23 cellular contexts compared by ENCODE assay signal in the genomic region with DNA sequence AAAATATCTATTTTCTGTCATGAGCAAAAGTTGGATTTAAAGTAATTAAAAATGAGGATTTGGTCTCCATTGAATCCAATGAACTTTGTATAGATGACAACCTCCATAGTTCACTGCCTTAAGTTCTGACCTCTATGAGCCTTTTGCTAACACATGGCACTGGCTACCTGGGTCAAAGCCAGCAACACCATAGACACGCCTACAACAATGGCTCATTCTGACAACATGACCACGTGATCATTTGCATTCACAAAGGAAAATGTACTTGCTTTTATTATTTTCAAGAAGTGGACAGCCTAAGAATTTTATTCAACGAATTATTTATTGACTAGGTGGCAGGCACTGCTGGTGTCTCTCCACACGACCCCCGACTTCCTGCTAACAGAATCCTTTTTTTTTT.
DNase-seq lines count a peak whose midpoint lies in the region; ATAC-seq, FAIRE-seq and TF ChIP-seq lines count a peak whose summit lies in the region.
"Had no signal": no experiment of that assay in that cellular context is flagged by ENCODE, and none has a peak within 500 bp of the region (broad histone marks: within the 10 kb centered on the region; RNA-seq: fewer than 3 reads in every experiment).

No MANE protein-coding gene starts in this region.

- no peaks in the 10 kb centered on the region for H3K79me2 ChIP-seq in HepG2 (ENCODE audit: insufficient read depth, low read length)

- ATAC-seq in HepG2: no peak
- no peak for ATAC-seq in right lobe of liver
- no peak for ATAC-seq in stimulated activated effector memory CD8-positive, alpha-beta T cell treated with anti-CD3 and anti-CD28 coated beads, Interleukin-12 subunit alpha, Interleukin-12 subunit beta, amount 100 ng/mL, for 72 hours
- no peak for ATAC-seq in HG02588 (IDR thresholded peaks at IDR 0.05; ENCODE audit: unreplicated experiment)
- ATAC-seq: stimulated activated naive CD8-positive, alpha-beta T cell treated with anti-CD3 and anti-CD28 coated beads, Interleukin-15, Interleukin-2, amounts not matched to agents 100 U/mL and 50 U/mL, for 24 hours had no signal

- H3K4me3 ChIP-seq in HepG2 (replicated peaks in 1 of 3; ENCODE audit: insufficient read depth in 1 of 3, low read depth in 2 of 3, low read length in 3 of 3): no peak overlapping the region
- no peak overlapping the region for H3K4me3 ChIP-seq in right lobe of liver
- H3K4me3 ChIP-seq in epithelial cell of esophagus (ENCODE audit: low read length): no peak overlapping the region
- H3K4me3 ChIP-seq: colonic mucosa, GM23248, SJCRH30 had no signal

- TF ChIP-seq RAD21 in HepG2 (CRISPR knock-in tag; IDR thresholded peaks at IDR 0.05): no peak

- WGBS in HepG2 (ENCODE audit: low lambda C conversion rate): 22% methylated on average over 5 of the region's 5 CpGs
- 52% methylated on average over 4 of the region's 5 CpGs for WGBS in right lobe of liver (ENCODE audit: insufficient coverage, low coverage, low lambda C conversion rate, missing lambda C conversion rate)

- no TSS peak for BruUV-seq in HepG2 (replicated peaks; lab: Mats Ljungman, UMichigan)

- CTCF ChIA-PET in HepG2 (lab: Yijun Ruan, JAX; ENCODE audit: low intra/inter-chr PET ratio, low total read pairs): no interaction called here
- CTCF ChIA-PET in RWPE1 (lab: Yijun Ruan, JAX): no interaction called here

- TF ChIP-seq CTCF in HepG2 (CRISPR knock-in tag; IDR thresholded peaks at IDR 0.05) (no peak), right lobe of liver (IDR thresholded peaks at IDR 0.05) (no peak), RWPE1 (conservative IDR thresholded peaks at IDR 0.05; ENCODE audit: low read depth) (no peak), epithelial cell of esophagus (IDR thresholded peaks at IDR 0.05; ENCODE audit: insufficient read depth, low read depth, low read length, missing control alignments) (no peak)

- in situ Hi-C loops in HepG2 (cut with HindIII; ENCODE audit: extremely low pct_ligation_motif_present, low pct_unique_long_range_greater_than_20kb): no loop called here

- no peak for TF ChIP-seq POLR2A in HepG2 (IDR thresholded peaks at IDR 0.05; ENCODE audit: insufficient read depth in 1 of 2, low read depth in 2 of 2, low read length in 2 of 2)
- TF ChIP-seq POLR2A in right lobe of liver (IDR thresholded peaks at IDR 0.05): no peak

- no peak overlapping the region for H2AFZ ChIP-seq in HepG2 (ENCODE audit: low read length)
- H2AFZ ChIP-seq: GM23248 had no signal

- POLR2A ChIA-PET in HepG2 (lab: Yijun Ruan, JAX): no interaction called here
- POLR2A ChIA-PET in RWPE1 (lab: Yijun Ruan, JAX; ENCODE audit: low non-redundant PET): no interaction called here

- H3K4me3 Mint-ChIP-seq in stimulated activated effector memory CD8-positive, alpha-beta T cell treated with anti-CD3 and anti-CD28 coated beads, Interleukin-12 subunit alpha, Interleukin-12 subunit beta, amount 100 ng/mL, for 72 hours: no peak overlapping the region
- H3K4me3 Mint-ChIP-seq: nephron progenitor cell had no signal

- no peak for TF ChIP-seq EP300 in HepG2 (IDR thresholded peaks at IDR 0.05; ENCODE audit: low read depth in 2 of 2, low read length in 2 of 2)
- no peak for TF ChIP-seq EP300 in HepG2 (CRISPR knock-in tag; IDR thresholded peaks at IDR 0.05; ENCODE audit: borderline replicate concordance)

- intact Hi-C loops in HepG2 (cut with micrococcal nuclease; ENCODE audit: unreplicated experiment): no loop called here
- intact Hi-C loops in right lobe of liver (cut with DNase I): no loop called here

- H3K36me3 ChIP-seq in HepG2 (replicated peaks in 1 of 2; ENCODE audit: control insufficient read depth in 1 of 2, insufficient read depth in 2 of 2, low read length in 2 of 2) (no peaks in the 10 kb centered on the region), right lobe of liver (no peaks in the 10 kb centered on the region)
- H3K36me3 ChIP-seq: colonic mucosa, SJCRH30 had no signal

- H4K20me1 ChIP-seq in HepG2 (ENCODE audit: insufficient read depth, low read length): no peaks in the 10 kb centered on the region

- FAIRE-seq in HepG2 (lab: Jason Lieb, UNC): no peak
- FAIRE-seq: endometrium had no signal

- peak overlapping the region; percentile 30 for H3K27ac Mint-ChIP-seq in stimulated activated effector memory CD8-positive, alpha-beta T cell treated with anti-CD3 and anti-CD28 coated beads, Interleukin-12 subunit alpha, Interleukin-12 subunit beta, amount 100 ng/mL, for 72 hours
- H3K27ac Mint-ChIP-seq: nephron progenitor cell had no signal

- DNase-seq in HepG2 (ENCODE audit: low spot score) (no peak), right lobe of liver (no peak), RWPE1 (ENCODE audit: low spot score) (peak; percentile 57), epithelial cell of esophagus (ENCODE audit: low read depth) (peak; percentile 41), cerebellar cortex (ENCODE audit: low spot score) (no peak), SKM-1 (lab: John Stamatoyannopoulos, UW; ENCODE audit: unreplicated experiment) (no peak)
- DNase-seq in stimulated activated effector memory CD8-positive, alpha-beta T cell treated with anti-CD3 and anti-CD28 coated beads, Interleukin-12 subunit alpha, Interleukin-12 subunit beta, amount 100 ng/mL, for 72 hours (ENCODE audit: low spot score in 2 of 2): no peak
- DNase-seq: activated naive CD4-positive, alpha-beta T cell; colonic mucosa; foreskin melanocyte; GM23248; mesendoderm; NCI-H1436; NCI-H2171 treated with DMSO at 0.1 percent for 48 hours; nephron progenitor cell; OCI-M1; SJCRH30; stimulated activated CD4-positive, alpha-beta T cell treated with anti-CD3 and anti-CD28 coated beads, Interleukin-2, amount 100 ng/mL, for 24 hours; stimulated activated naive CD8-positive, alpha-beta T cell treated with anti-CD3 and anti-CD28 coated beads, Interleukin-15, Interleukin-2, amounts not matched to agents 100 U/mL and 50 U/mL, for 24 hours; T-helper 2 cell; trophoblast cell had no signal

- no peaks in the 10 kb centered on the region for H3K9me3 ChIP-seq in HepG2 (ENCODE audit: low read length)
- no peaks in the 10 kb centered on the region for H3K9me3 ChIP-seq in right lobe of liver
- H3K9me3 ChIP-seq: colonic mucosa had no signal

- H3K27ac ChIP-seq in HepG2 (ENCODE audit: extremely low read length, insufficient read depth, low read length): no peak overlapping the region
- H3K27ac ChIP-seq in right lobe of liver: no peak overlapping the region
- H3K27ac ChIP-seq in RWPE1: peak overlapping the region; percentile 50
- H3K27ac ChIP-seq: colonic mucosa, GM23248, SJCRH30 had no signal

- no peaks in the 10 kb centered on the region for H3K4me1 ChIP-seq in HepG2 (ENCODE audit: insufficient read depth, low read length)
- no peaks in the 10 kb centered on the region for H3K4me1 ChIP-seq in right lobe of liver
- H3K4me1 ChIP-seq: colonic mucosa, SJCRH30 had no signal

- no peak overlapping the region for H3K9ac ChIP-seq in HepG2 (ENCODE audit: insufficient read depth, low read depth, low read length)
- H3K9ac ChIP-seq: GM23248 had no signal

- H3K27me3 ChIP-seq in HepG2 (ENCODE audit: control insufficient read depth in 1 of 2, insufficient read depth in 2 of 2, low read length in 2 of 2): no peaks in the 10 kb centered on the region; a peak in 1 of 5 replicates
- H3K27me3 ChIP-seq in right lobe of liver: no peaks in the 10 kb centered on the region
- H3K27me3 ChIP-seq: colonic mucosa, SJCRH30 had no signal

- peaks cover 81% of the 10 kb centered on the region for H3K4me1 Mint-ChIP-seq in stimulated activated effector memory CD8-positive, alpha-beta T cell treated with anti-CD3 and anti-CD28 coated beads, Interleukin-12 subunit alpha, Interleukin-12 subunit beta, amount 100 ng/mL, for 72 hours

- no peak overlapping the region for H3K4me2 ChIP-seq in HepG2 (ENCODE audit: low read depth, low read length)

- no peaks in the 10 kb centered on the region for H3K9me3 Mint-ChIP-seq in stimulated activated effector memory CD8-positive, alpha-beta T cell treated with anti-CD3 and anti-CD28 coated beads, Interleukin-12 subunit alpha, Interleukin-12 subunit beta, amount 100 ng/mL, for 72 hours

- peaks cover 73% of the 10 kb centered on the region for H3K36me3 Mint-ChIP-seq in stimulated activated effector memory CD8-positive, alpha-beta T cell treated with anti-CD3 and anti-CD28 coated beads, Interleukin-12 subunit alpha, Interleukin-12 subunit beta, amount 100 ng/mL, for 72 hours

TF ChIP-seq in HepG2, 621 proteins besides CTCF, POLR2A, EP300 and RAD21:
- TF ChIP-seq RAD51 (IDR thresholded peaks at IDR 0.05; ENCODE audit: borderline replicate concordance) (peak; percentile 59; the same call in 1 of the 2 replicates), ZNF674 (CRISPR knock-in tag; IDR thresholded peaks at IDR 0.05; ENCODE audit: low read depth) (no peak)

Comparison
In these comparisons a context has a peak if more than half of its experiments do, and no peak if none do; other contexts are left out.
1. DNase-seq: peak in RWPE1 (single experiment) and epithelial cell of esophagus (single experiment); none in HepG2 (single experiment), right lobe of liver (0 of 3), stimulated activated effector memory CD8-positive, alpha-beta T cell treated with anti-CD3 and anti-CD28 coated beads, Interleukin-12 subunit alpha, Interleukin-12 subunit beta, amount 100 ng/mL, for 72 hours (0 of 2), cerebellar cortex (single experiment) and SKM-1 (single experiment).